In genomic region chr17:63954402-63955063, GRCh38 we compare ENCODE assay signal across 9 cellular contexts. TPM values are rescaled to one million over a fixed set of nuclear protein-coding genes. Genes with fewer than 3 reads are reported as not detected.
DNase-seq lines count a peak whose midpoint lies in the region; ATAC-seq lines count a peak whose summit lies in the region.
"Had no signal": no experiment of that assay in that cellular context is flagged by ENCODE, and none has a peak within 500 bp of the region (broad histone marks: within the 10 kb centered on the region; RNA-seq: fewer than 3 reads in every experiment).

No MANE protein-coding gene starts in this region.

- peaks cover 20% of the 10 kb centered on the region for H3K4me1 Mint-ChIP-seq in activated CD8-positive, alpha-beta memory T cell treated with anti-CD3 and anti-CD28 coated beads, Interleukin-2, amount 10 ng/mL, durations not matched to agents 7 days and 5 days
- peaks cover 15% of the 10 kb centered on the region for H3K4me1 Mint-ChIP-seq in activated T-helper 1 cell treated with anti-CD3 and anti-CD28 coated beads, Interleukin-12 subunit alpha, Interleukin-12 subunit beta, Interleukin-2, Interleukin-4 antibody, amounts not matched to agents 30 ng/mL and 10 ng/mL and 1 ng/mL, durations not matched to agents 14 hours and 24 hours and 36 hours (ENCODE audit: low read depth)
- H3K4me1 Mint-ChIP-seq in stimulated activated effector memory CD8-positive, alpha-beta T cell treated with anti-CD3 and anti-CD28 coated beads, Interleukin-12 subunit alpha, Interleukin-12 subunit beta, amount 100 ng/mL, for 72 hours: peaks cover 31% of the 10 kb centered on the region

- no peak overlapping the region for H3K4me3 Mint-ChIP-seq in activated CD8-positive, alpha-beta memory T cell treated with anti-CD3 and anti-CD28 coated beads, Interleukin-2, amount 10 ng/mL, durations not matched to agents 7 days and 5 days
- no peak overlapping the region for H3K4me3 Mint-ChIP-seq in activated T-helper 1 cell treated with anti-CD3 and anti-CD28 coated beads, Interleukin-12 subunit alpha, Interleukin-12 subunit beta, Interleukin-2, Interleukin-4 antibody, amounts not matched to agents 30 ng/mL and 10 ng/mL and 1 ng/mL, durations not matched to agents 14 hours and 24 hours and 36 hours
- H3K4me3 Mint-ChIP-seq in stimulated activated effector memory CD8-positive, alpha-beta T cell treated with anti-CD3 and anti-CD28 coated beads, Interleukin-12 subunit alpha, Interleukin-12 subunit beta, amount 100 ng/mL, for 72 hours: peak overlapping the region; percentile 39

- DNase-seq in activated CD8-positive, alpha-beta memory T cell treated with anti-CD3 and anti-CD28 coated beads, Interleukin-2, amount 10 ng/mL, durations not matched to agents 7 days and 5 days: peak; percentile 61
- no peak for DNase-seq in activated CD8-positive, alpha-beta memory T cell treated with anti-CD3 and anti-CD28 coated beads for 24 hours
- peak; percentile 12 for DNase-seq in activated T-helper 1 cell treated with anti-CD3 and anti-CD28 coated beads, Interleukin-12 subunit alpha, Interleukin-12 subunit beta, Interleukin-2, Interleukin-4 antibody, amounts not matched to agents 30 ng/mL and 10 ng/mL and 1 ng/mL, durations not matched to agents 14 hours and 24 hours and 36 hours (ENCODE audit: low spot score)
- peak in 1 of 2 donors; percentile 57 for DNase-seq in stimulated activated effector memory CD8-positive, alpha-beta T cell treated with anti-CD3 and anti-CD28 coated beads, Interleukin-12 subunit alpha, Interleukin-12 subunit beta, amount 100 ng/mL, for 72 hours (ENCODE audit: low spot score in 2 of 2)
- DNase-seq in GF-D8 (lab: John Stamatoyannopoulos, UW): no peak

- peak; percentile 64 for ATAC-seq in activated CD8-positive, alpha-beta memory T cell treated with anti-CD3 and anti-CD28 coated beads, Interleukin-2, amount 10 ng/mL, durations not matched to agents 7 days and 5 days
- ATAC-seq in HG03432 (IDR thresholded peaks at IDR 0.05; ENCODE audit: unreplicated experiment): peak; percentile 65
- ATAC-seq in stimulated activated effector memory CD8-positive, alpha-beta T cell treated with anti-CD3 and anti-CD28 coated beads, Interleukin-12 subunit alpha, Interleukin-12 subunit beta, amount 100 ng/mL, for 72 hours: peak; percentile 73
- no peak for ATAC-seq in HG03521 (IDR thresholded peaks at IDR 0.05; ENCODE audit: unreplicated experiment)
- no peak for ATAC-seq in HG02885 (IDR thresholded peaks at IDR 0.05; ENCODE audit: poor library complexity, unreplicated experiment)

- no peaks in the 10 kb centered on the region for H3K9me3 Mint-ChIP-seq in activated CD8-positive, alpha-beta memory T cell treated with anti-CD3 and anti-CD28 coated beads, Interleukin-2, amount 10 ng/mL, durations not matched to agents 7 days and 5 days (ENCODE audit: low read depth)
- no peaks in the 10 kb centered on the region for H3K9me3 Mint-ChIP-seq in activated T-helper 1 cell treated with anti-CD3 and anti-CD28 coated beads, Interleukin-12 subunit alpha, Interleukin-12 subunit beta, Interleukin-2, Interleukin-4 antibody, amounts not matched to agents 30 ng/mL and 10 ng/mL and 1 ng/mL, durations not matched to agents 14 hours and 24 hours and 36 hours
- no peaks in the 10 kb centered on the region for H3K9me3 Mint-ChIP-seq in stimulated activated effector memory CD8-positive, alpha-beta T cell treated with anti-CD3 and anti-CD28 coated beads, Interleukin-12 subunit alpha, Interleukin-12 subunit beta, amount 100 ng/mL, for 72 hours

- CTCF ChIA-PET in activated CD8-positive, alpha-beta memory T cell treated with anti-CD3 and anti-CD28 coated beads, Interleukin-2, amount 10 ng/mL, durations not matched to agents 7 days and 5 days (lab: Charles Lee): interaction anchor here (0.7 to 5.5 kb wide), 10 partner anchors 9 to 179 kb away, joined by 3 to 23 read pairs (median 4); partner anchors contain the start of gene GH1

- intact Hi-C loops in activated T-helper 1 cell treated with anti-CD3 and anti-CD28 coated beads, Interleukin-12 subunit alpha, Interleukin-12 subunit beta, Interleukin-2, Interleukin-4 antibody, amounts not matched to agents 30 ng/mL and 10 ng/mL and 1 ng/mL, durations not matched to agents 14 hours and 24 hours and 36 hours (cut with micrococcal nuclease): no loop called here

- H3K27ac Mint-ChIP-seq in activated CD8-positive, alpha-beta memory T cell treated with anti-CD3 and anti-CD28 coated beads, Interleukin-2, amount 10 ng/mL, durations not matched to agents 7 days and 5 days: peak overlapping the region; percentile 63
- peak overlapping the region; percentile 14 for H3K27ac Mint-ChIP-seq in activated T-helper 1 cell treated with anti-CD3 and anti-CD28 coated beads, Interleukin-12 subunit alpha, Interleukin-12 subunit beta, Interleukin-2, Interleukin-4 antibody, amounts not matched to agents 30 ng/mL and 10 ng/mL and 1 ng/mL, durations not matched to agents 14 hours and 24 hours and 36 hours
- H3K27ac Mint-ChIP-seq in stimulated activated effector memory CD8-positive, alpha-beta T cell treated with anti-CD3 and anti-CD28 coated beads, Interleukin-12 subunit alpha, Interleukin-12 subunit beta, amount 100 ng/mL, for 72 hours: peak overlapping the region; percentile 91

- no peaks in the 10 kb centered on the region for H3K36me3 Mint-ChIP-seq in activated CD8-positive, alpha-beta memory T cell treated with anti-CD3 and anti-CD28 coated beads, Interleukin-2, amount 10 ng/mL, durations not matched to agents 7 days and 5 days
- H3K36me3 Mint-ChIP-seq in activated T-helper 1 cell treated with anti-CD3 and anti-CD28 coated beads, Interleukin-12 subunit alpha, Interleukin-12 subunit beta, Interleukin-2, Interleukin-4 antibody, amounts not matched to agents 30 ng/mL and 10 ng/mL and 1 ng/mL, durations not matched to agents 14 hours and 24 hours and 36 hours (ENCODE audit: low read depth): no peaks in the 10 kb centered on the region
- no peaks in the 10 kb centered on the region for H3K36me3 Mint-ChIP-seq in stimulated activated effector memory CD8-positive, alpha-beta T cell treated with anti-CD3 and anti-CD28 coated beads, Interleukin-12 subunit alpha, Interleukin-12 subunit beta, amount 100 ng/mL, for 72 hours

- no peaks in the 10 kb centered on the region for H3K27me3 Mint-ChIP-seq in activated CD8-positive, alpha-beta memory T cell treated with anti-CD3 and anti-CD28 coated beads, Interleukin-2, amount 10 ng/mL, durations not matched to agents 7 days and 5 days
- peaks cover 1% of the 10 kb centered on the region for H3K27me3 Mint-ChIP-seq in activated T-helper 1 cell treated with anti-CD3 and anti-CD28 coated beads, Interleukin-12 subunit alpha, Interleukin-12 subunit beta, Interleukin-2, Interleukin-4 antibody, amounts not matched to agents 30 ng/mL and 10 ng/mL and 1 ng/mL, durations not matched to agents 14 hours and 24 hours and 36 hours (ENCODE audit: insufficient read depth)

RNA-seq across cellular contexts. Expression of gene SCN4A, which starts 18.2 kb away (rescaled TPM):
- total RNA-seq in activated CD8-positive, alpha-beta memory T cell treated with anti-CD3 and anti-CD28 coated beads, Interleukin-2, amount 10 ng/mL, durations not matched to agents 7 days and 5 days: under 1 TPM in 1 of 2 experiments, not detected in 1; 0.02 TPM
- total RNA-seq in activated T-helper 1 cell treated with anti-CD3 and anti-CD28 coated beads, Interleukin-12 subunit alpha, Interleukin-12 subunit beta, Interleukin-2, Interleukin-4 antibody, amounts not matched to agents 30 ng/mL and 10 ng/mL and 1 ng/mL, durations not matched to agents 14 hours and 24 hours and 36 hours: 0.13 and 0.22 TPM in 2 replicates

RNA-seq across cellular contexts. Expression of gene CD79B, which starts 22.4 kb away (rescaled TPM):
- 10 to 100 TPM; 15.0 to 19.1 TPM for total RNA-seq in activated CD8-positive, alpha-beta memory T cell treated with anti-CD3 and anti-CD28 coated beads, Interleukin-2, amount 10 ng/mL, durations not matched to agents 7 days and 5 days
- 28.9 and 31.8 TPM in 2 replicates for total RNA-seq in activated T-helper 1 cell treated with anti-CD3 and anti-CD28 coated beads, Interleukin-12 subunit alpha, Interleukin-12 subunit beta, Interleukin-2, Interleukin-4 antibody, amounts not matched to agents 30 ng/mL and 10 ng/mL and 1 ng/mL, durations not matched to agents 14 hours and 24 hours and 36 hours
- total RNA-seq: ascending aorta had no signal

RNA-seq across cellular contexts. Expression of gene GH1, which starts 35.9 kb away (rescaled TPM):
- total RNA-seq in activated CD8-positive, alpha-beta memory T cell treated with anti-CD3 and anti-CD28 coated beads, Interleukin-2, amount 10 ng/mL, durations not matched to agents 7 days and 5 days: not detected
- total RNA-seq in activated T-helper 1 cell treated with anti-CD3 and anti-CD28 coated beads, Interleukin-12 subunit alpha, Interleukin-12 subunit beta, Interleukin-2, Interleukin-4 antibody, amounts not matched to agents 30 ng/mL and 10 ng/mL and 1 ng/mL, durations not matched to agents 14 hours and 24 hours and 36 hours: not detected in 2 replicates
- total RNA-seq: ascending aorta had no signal

RNA-seq across cellular contexts. Expression of gene CSHL1, which starts 43.5 kb away (rescaled TPM):
- total RNA-seq in activated CD8-positive, alpha-beta memory T cell treated with anti-CD3 and anti-CD28 coated beads, Interleukin-2, amount 10 ng/mL, durations not matched to agents 7 days and 5 days: not detected
- not detected in 2 replicates for total RNA-seq in activated T-helper 1 cell treated with anti-CD3 and anti-CD28 coated beads, Interleukin-12 subunit alpha, Interleukin-12 subunit beta, Interleukin-2, Interleukin-4 antibody, amounts not matched to agents 30 ng/mL and 10 ng/mL and 1 ng/mL, durations not matched to agents 14 hours and 24 hours and 36 hours
- total RNA-seq: ascending aorta had no signal

RNA-seq across cellular contexts. Expression of gene PRR29, which starts 43.6 kb away (rescaled TPM):
- 1 to 10 TPM; 1.5 to 3.3 TPM for total RNA-seq in activated CD8-positive, alpha-beta memory T cell treated with anti-CD3 and anti-CD28 coated beads, Interleukin-2, amount 10 ng/mL, durations not matched to agents 7 days and 5 days
- 0.44 and 0.91 TPM in 2 replicates for total RNA-seq in activated T-helper 1 cell treated with anti-CD3 and anti-CD28 coated beads, Interleukin-12 subunit alpha, Interleukin-12 subunit beta, Interleukin-2, Interleukin-4 antibody, amounts not matched to agents 30 ng/mL and 10 ng/mL and 1 ng/mL, durations not matched to agents 14 hours and 24 hours and 36 hours

Comparison
In these comparisons a context has a peak if more than half of its experiments do, and no peak if none do; other contexts are left out.
1. DNase-seq: peak in activated CD8-positive, alpha-beta memory T cell treated with anti-CD3 and anti-CD28 coated beads, Interleukin-2, amount 10 ng/mL, durations not matched to agents 7 days and 5 days (single experiment) and activated T-helper 1 cell treated with anti-CD3 and anti-CD28 coated beads, Interleukin-12 subunit alpha, Interleukin-12 subunit beta, Interleukin-2, Interleukin-4 antibody, amounts not matched to agents 30 ng/mL and 10 ng/mL and 1 ng/mL, durations not matched to agents 14 hours and 24 hours and 36 hours (single experiment); none in activated CD8-positive, alpha-beta memory T cell treated with anti-CD3 and anti-CD28 coated beads for 24 hours (single experiment) and GF-D8 (single experiment).
2. ATAC-seq: peak in activated CD8-positive, alpha-beta memory T cell treated with anti-CD3 and anti-CD28 coated beads, Interleukin-2, amount 10 ng/mL, durations not matched to agents 7 days and 5 days (single experiment), HG03432 (single experiment) and stimulated activated effector memory CD8-positive, alpha-beta T cell treated with anti-CD3 and anti-CD28 coated beads, Interleukin-12 subunit alpha, Interleukin-12 subunit beta, amount 100 ng/mL, for 72 hours (single experiment); none in HG03521 (single experiment) and HG02885 (single experiment).
3. H3K27ac Mint-ChIP-seq: peak in every context shown above with its lines; median percentile 91 in stimulated activated effector memory CD8-positive, alpha-beta T cell treated with anti-CD3 and anti-CD28 coated beads, Interleukin-12 subunit alpha, Interleukin-12 subunit beta, amount 100 ng/mL, for 72 hours; 63 in activated CD8-positive, alpha-beta memory T cell treated with anti-CD3 and anti-CD28 coated beads, Interleukin-2, amount 10 ng/mL, durations not matched to agents 7 days and 5 days; 14 in activated T-helper 1 cell treated with anti-CD3 and anti-CD28 coated beads, Interleukin-12 subunit alpha, Interleukin-12 subunit beta, Interleukin-2, Interleukin-4 antibody, amounts not matched to agents 30 ng/mL and 10 ng/mL and 1 ng/mL, durations not matched to agents 14 hours and 24 hours and 36 hours.